Comparison of ENCODE assay signal across 8 cellular contexts in genomic region chr19:49642488-49643035, GRCh38. TPM values are rescaled to one million over a fixed set of nuclear protein-coding genes. Genes with fewer than 3 reads are reported as not detected.
DNase-seq lines count a peak whose midpoint lies in the region; ATAC-seq and TF ChIP-seq lines count a peak whose summit lies in the region.

No MANE protein-coding gene starts in this region.

- no peaks in the 10 kb centered on the region for H4K20me1 ChIP-seq in SU-DHL-6 (ENCODE audit: low read depth, low read length)

- H3F3A ChIP-seq in SU-DHL-6 (ENCODE audit: insufficient read depth) = 0 out of 2 replicates have a peak, but pooled peaks cover 12% of the 10 kb centered on the region

- peaks cover 38 to 43% (median 38%) of the 10 kb centered on the region in 3 donors for H3K4me1 ChIP-seq in skeletal muscle tissue (ENCODE audit: control insufficient read depth in 3 of 3, insufficient read depth in 3 of 3, low read length in 3 of 3)

- H3K4me2 ChIP-seq in SU-DHL-6 (ENCODE audit: low read depth, low read length, poor library complexity, severe bottlenecking) = peak overlapping the region; percentile 68

- H3K27ac ChIP-seq in SU-DHL-6 (ENCODE audit: low read depth, low read length) (peak overlapping the region; percentile 64), skeletal muscle tissue (ENCODE audit: low read depth, low read length) (peak overlapping the region; percentile 100)

- H3K9ac ChIP-seq in SU-DHL-6 (ENCODE audit: low read length) (peak overlapping the region; percentile 80), skeletal muscle tissue (ENCODE audit: low read depth in 1 of 3, low read length in 3 of 3) (peak overlapping the region; percentile 98 to 99 (median 99))

- H3K9me2 ChIP-seq in SU-DHL-6 (replicated peaks; ENCODE audit: insufficient read depth, low read length) = no peaks in the 10 kb centered on the region

- DNase-seq in H7 = peak; percentile 71
- no peak for DNase-seq in foreskin fibroblast
- no peak for DNase-seq in GM19238 (ENCODE audit: insufficient read length, low spot score)

- peak overlapping the region; percentile 96 for H3K4me3 ChIP-seq in H7 (ENCODE audit: insufficient read depth, low read depth, low read length)
- peak overlapping the region; percentile 66 for H3K4me3 ChIP-seq in SU-DHL-6 (ENCODE audit: insufficient read depth, low read length, poor library complexity, severe bottlenecking)
- H3K4me3 ChIP-seq in foreskin fibroblast (ENCODE audit: low read depth in 1 of 2, low read length in 2 of 2) = peak overlapping the region; percentile 88 to 98
- H3K4me3 ChIP-seq in skeletal muscle tissue (ENCODE audit: low read length in 3 of 3) = peak overlapping the region; percentile 95 to 99 (median 97)

- H3K79me2 ChIP-seq in SU-DHL-6 (ENCODE audit: insufficient read depth, low read length) = peaks cover 28% of the 10 kb centered on the region

- H3K9me3 ChIP-seq in SU-DHL-6 (ENCODE audit: insufficient read depth, low read length) (no peaks in the 10 kb centered on the region), skeletal muscle tissue (ENCODE audit: control insufficient read depth in 3 of 3, low read length in 3 of 3) (no peaks in the 10 kb centered on the region)

- no peak overlapping the region for H2AFZ ChIP-seq in SU-DHL-6 (ENCODE audit: low read depth, low read length, severe bottlenecking)

- H3K27me3 ChIP-seq in H7 (ENCODE audit: control insufficient read depth, insufficient read depth, low read length) (no peaks in the 10 kb centered on the region), SU-DHL-6 (ENCODE audit: low read length) (no peaks in the 10 kb centered on the region), skeletal muscle tissue (ENCODE audit: control insufficient read depth in 3 of 3, insufficient read depth in 3 of 3, low read length in 3 of 3) (no peaks in the 10 kb centered on the region)

- no peak for ATAC-seq in GM19455 (IDR thresholded peaks at IDR 0.05; ENCODE audit: unreplicated experiment)
- ATAC-seq in HG03095 (IDR thresholded peaks at IDR 0.05; ENCODE audit: unreplicated experiment) = no peak
- no peak for ATAC-seq in HG02852 (IDR thresholded peaks at IDR 0.05; ENCODE audit: unreplicated experiment)

- TF ChIP-seq CTCF in SU-DHL-6 (IDR thresholded peaks at IDR 0.05; ENCODE audit: insufficient read depth, low read length, poor library complexity, severe bottlenecking) (no peak), foreskin fibroblast (IDR thresholded peaks at IDR 0.05; ENCODE audit: low read depth, low read length) (no peak)

- H3K36me3 ChIP-seq in H7 (replicated peaks; ENCODE audit: control insufficient read depth, insufficient read depth, low read length) (peaks cover 12% of the 10 kb centered on the region), SU-DHL-6 (ENCODE audit: low read length) (no peaks in the 10 kb centered on the region), skeletal muscle tissue (ENCODE audit: control insufficient read depth in 3 of 3, insufficient read depth in 3 of 3, low read length in 3 of 3) (peaks cover 16 to 24% (median 23%) of the 10 kb centered on the region in 3 donors)

RNA-seq across cellular contexts. Expression of gene SCAF1, which starts 0.6 kb away (rescaled TPM):
- total RNA-seq in H7 (2014; rRNA removed; shearing (Covaris generic)) = 32.9 and 37.0 TPM in 2 replicates
- 8.4 TPM for total RNA-seq in skeletal muscle tissue

RNA-seq across cellular contexts. Expression of gene RRAS, which starts 2.6 kb away (rescaled TPM):
- total RNA-seq in H7 (2014; rRNA removed; shearing (Covaris generic)) = 13.3 and 20.1 TPM in 2 replicates
- 4.2 TPM for total RNA-seq in skeletal muscle tissue

RNA-seq across cellular contexts. Expression of gene IRF3, which starts 23.1 kb away (rescaled TPM):
- 107 and 108 TPM in 2 replicates for total RNA-seq in H7 (2014; rRNA removed; shearing (Covaris generic))
- total RNA-seq in skeletal muscle tissue = 31.3 TPM

RNA-seq across cellular contexts. Expression of gene BCL2L12, which starts 23.2 kb away (rescaled TPM):
- 34.3 and 42.5 TPM in 2 replicates for total RNA-seq in H7 (2014; rRNA removed; shearing (Covaris generic))
- total RNA-seq in skeletal muscle tissue = 4.7 TPM

RNA-seq across cellular contexts. Expression of gene PRMT1, which starts 34.5 kb away (rescaled TPM):
- 690 and 848 TPM in 2 replicates for total RNA-seq in H7 (2014; rRNA removed; shearing (Covaris generic))
- 362 TPM for total RNA-seq in skeletal muscle tissue
